Comparison of ENCODE assay signal across 8 cellular contexts in the genomic region with DNA sequence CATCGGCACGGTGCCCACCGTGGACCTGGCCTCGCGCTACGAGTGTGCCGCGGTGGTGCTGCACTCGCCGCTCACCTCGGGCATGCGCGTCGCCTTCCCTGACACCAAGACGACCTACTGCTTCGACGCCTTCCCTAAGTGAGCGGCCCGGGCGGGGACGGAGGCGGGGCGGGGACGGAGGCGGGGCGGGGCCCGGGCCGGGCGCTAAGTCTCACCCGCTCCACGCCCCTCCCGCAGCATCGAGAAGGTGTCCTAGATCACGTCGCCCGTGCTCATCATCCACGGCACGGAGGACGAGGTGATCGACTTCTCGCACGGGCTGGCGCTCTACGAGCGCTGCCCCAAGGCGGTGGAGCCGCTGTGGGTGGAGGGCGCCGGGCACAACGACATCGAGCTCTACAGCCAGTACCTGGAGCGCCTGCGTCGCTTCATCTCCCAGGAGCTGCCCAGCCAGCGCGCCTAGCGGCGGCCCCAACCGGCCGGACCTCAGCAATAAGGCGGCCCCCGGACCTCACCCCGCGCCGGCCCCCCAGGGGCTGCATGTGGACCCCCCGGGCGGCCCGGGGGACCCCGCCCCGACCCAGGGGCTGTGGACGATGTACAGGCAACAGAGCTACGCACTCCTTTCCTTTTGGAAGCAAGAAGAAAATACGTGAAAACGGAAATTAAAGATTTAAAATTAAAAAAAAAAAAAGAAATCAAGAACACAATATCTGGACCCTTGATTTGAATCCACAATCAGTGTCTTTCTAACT.
DNase-seq lines count a peak whose midpoint lies in the region; TF ChIP-seq lines count a peak whose summit lies in the region.
"Not testable (repeated sequence)": the region's sequence is repeated elsewhere in the genome, so short reads cannot be mapped to it uniquely, and the experiment has no call there.

No MANE protein-coding gene starts in this region.

- not testable (repeated sequence) for H3K9me3 ChIP-seq in sigmoid colon

- not testable (repeated sequence) for H3K27ac ChIP-seq in sigmoid colon

- not testable (repeated sequence) for H3K27ac Mint-ChIP-seq in T-helper 2 cell treated with Interferon-gamma antibody and Interleukin-4, amounts not matched to agents 5 μg/mL and 100 μg/mL, for 36 hours

- not testable (repeated sequence) for H3K9me3 Mint-ChIP-seq in T-helper 2 cell treated with Interferon-gamma antibody and Interleukin-4, amounts not matched to agents 5 μg/mL and 100 μg/mL, for 36 hours

- peaks cover 36% of the 10 kb centered on the region for H3K27me3 Mint-ChIP-seq in T-helper 2 cell treated with Interferon-gamma antibody and Interleukin-4, amounts not matched to agents 5 μg/mL and 100 μg/mL, for 36 hours (ENCODE audit: low read depth)

- peaks cover 5 to 32% (median 8%) of the 10 kb centered on the region in 3 donors for H3K27me3 ChIP-seq in sigmoid colon

- H3K36me3 ChIP-seq in sigmoid colon: not testable (repeated sequence)

- peak; percentile 70 for DNase-seq in DMS53 (lab: John Stamatoyannopoulos, UW)
- DNase-seq in NCI-H1930 (lab: John Stamatoyannopoulos, UW): peak; percentile 44 to 70
- peak; percentile 47 for DNase-seq in T-helper 2 cell treated with Interferon-gamma antibody and Interleukin-4, amounts not matched to agents 5 μg/mL and 100 μg/mL, for 36 hours (ENCODE audit: low spot score)
- DNase-seq in activated T-cell treated with anti-CD3 and anti-CD28 coated beads, Interleukin-2, amount 50 U/mL, for 48 hours: peak; percentile 63 to 73
- peak; percentile 84 for DNase-seq in ecto neural progenitor cell (ENCODE audit: low spot score)
- peak; percentile 65 for DNase-seq in left kidney (ENCODE audit: low read depth, low spot score)
- not testable (repeated sequence) for DNase-seq in sigmoid colon
- DNase-seq in stimulated activated naive CD4-positive, alpha-beta T cell treated with Interleukin-2 at 50 U/mL for 16 hours (lab: John Stamatoyannopoulos, UW): peak; percentile 16

- H3K4me3 Mint-ChIP-seq in T-helper 2 cell treated with Interferon-gamma antibody and Interleukin-4, amounts not matched to agents 5 μg/mL and 100 μg/mL, for 36 hours: peak overlapping the region; percentile 63

- 1 to 4% methylated on average over 65 to 66 of the region's 74 CpGs for WGBS in sigmoid colon, 2 donors

- H3K4me1 Mint-ChIP-seq in T-helper 2 cell treated with Interferon-gamma antibody and Interleukin-4, amounts not matched to agents 5 μg/mL and 100 μg/mL, for 36 hours (ENCODE audit: low read depth): not testable (repeated sequence)

- intact Hi-C loops in sigmoid colon (cut with DNase I): not testable (repeated sequence)

- not testable (repeated sequence) for H3K36me3 Mint-ChIP-seq in T-helper 2 cell treated with Interferon-gamma antibody and Interleukin-4, amounts not matched to agents 5 μg/mL and 100 μg/mL, for 36 hours (ENCODE audit: low read depth)

- not testable (repeated sequence) for TF ChIP-seq CTCF in sigmoid colon (IDR thresholded peaks at IDR 0.05)

- peak overlapping the region in 3 of 4 donors; percentile 20 to 37 (median 35) for H3K4me3 ChIP-seq in sigmoid colon

- not testable (repeated sequence) for TF ChIP-seq POLR2A in sigmoid colon (IDR thresholded peaks at IDR 0.05)

- not testable (repeated sequence) for TF ChIP-seq EP300 in sigmoid colon (IDR thresholded peaks at IDR 0.05)

- peaks cover 0 to 11% (median 3%) of the 10 kb centered on the region in 4 donors for H3K4me1 ChIP-seq in sigmoid colon
